Comparison of ENCODE assay signal across 1 cellular context in genomic region chr13:110955072-110955503, GRCh38.
TF ChIP-seq lines count a peak whose summit lies in the region.

No MANE protein-coding gene starts in this region.

TF ChIP-seq in HEK293, 187 proteins besides CTCF, POLR2A, EP300 and RAD21 (continued from another document):
- TF ChIP-seq SP7 (tag by site-specific recombination; IDR thresholded peaks at IDR 0.05) (peak; percentile 70), KLF17 (tag by site-specific recombination; IDR thresholded peaks at IDR 0.05) (peak; percentile 64; the same call in 1 of the 2 replicates), ZNF600 (tag by site-specific recombination; IDR thresholded peaks at IDR 0.05) (peak; percentile 64; the same call in 1 of the 2 replicates), ZNF629 (tag by site-specific recombination; IDR thresholded peaks at IDR 0.05) (peak; percentile 49), ZNF692 (tag by site-specific recombination; IDR thresholded peaks at IDR 0.05) (0 out of 2 replicates have a peak, but pooled peaks have one; percentile 21)
